1 cellular context compared by ENCODE assay signal in the genomic region with DNA sequence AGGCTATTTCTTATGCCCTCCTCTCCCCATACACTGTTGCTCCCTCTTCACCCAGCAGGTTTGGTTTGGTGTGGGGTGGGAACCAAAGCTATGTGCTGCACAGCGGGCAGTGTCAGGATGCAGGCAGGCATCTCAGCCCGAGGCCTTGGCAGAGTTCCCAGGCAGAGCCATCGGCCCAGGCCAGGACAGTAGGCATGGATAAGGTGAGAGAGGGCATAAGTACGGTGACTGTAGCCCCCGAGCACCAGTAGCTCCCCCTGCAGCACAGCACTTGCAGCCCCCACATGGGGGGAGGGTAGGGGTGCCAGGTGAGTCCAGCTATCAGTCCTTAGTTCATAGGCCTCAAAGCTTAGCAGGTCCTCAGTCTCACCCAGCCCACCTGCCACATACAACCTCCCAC.
TF ChIP-seq lines count a peak whose summit lies in the region.

No MANE protein-coding gene starts in this region.

TF ChIP-seq in K562, 482 proteins besides CTCF, POLR2A, EP300 and RAD21:
- TF ChIP-seq MAZ (CRISPR knock-in tag; conservative IDR thresholded peaks at IDR 0.05 in 1 of 2, IDR thresholded peaks at IDR 0.05 in 1 of 2) (no peak), KAT8 (IDR thresholded peaks at IDR 0.05; ENCODE audit: low read depth) (no peak), GABPB2 (CRISPR knock-in tag; conservative IDR thresholded peaks at IDR 0.05) (no peak), NBN (IDR thresholded peaks at IDR 0.05; ENCODE audit: low read depth) (no peak), BACH1 (tag; IDR thresholded peaks at IDR 0.05) (no peak), KLF16 (IDR thresholded peaks at IDR 0.05) (no peak), ZNF699 (CRISPR knock-in tag; IDR thresholded peaks at IDR 0.05; ENCODE audit: insufficient replicate concordance) (no peak), ELF2 (CRISPR knock-in tag; IDR thresholded peaks at IDR 0.05) (no peak), RBBP5 (IDR thresholded peaks at IDR 0.05; ENCODE audit: borderline replicate concordance, insufficient read depth, low read length, poor library complexity, severe bottlenecking) (no peak), LARP7 (IDR thresholded peaks at IDR 0.05) (no peak), KLF13 (tag; IDR thresholded peaks at IDR 0.05; ENCODE audit: borderline replicate concordance, low read depth) (no peak)
- TF ChIP-seq, protein P1, sequence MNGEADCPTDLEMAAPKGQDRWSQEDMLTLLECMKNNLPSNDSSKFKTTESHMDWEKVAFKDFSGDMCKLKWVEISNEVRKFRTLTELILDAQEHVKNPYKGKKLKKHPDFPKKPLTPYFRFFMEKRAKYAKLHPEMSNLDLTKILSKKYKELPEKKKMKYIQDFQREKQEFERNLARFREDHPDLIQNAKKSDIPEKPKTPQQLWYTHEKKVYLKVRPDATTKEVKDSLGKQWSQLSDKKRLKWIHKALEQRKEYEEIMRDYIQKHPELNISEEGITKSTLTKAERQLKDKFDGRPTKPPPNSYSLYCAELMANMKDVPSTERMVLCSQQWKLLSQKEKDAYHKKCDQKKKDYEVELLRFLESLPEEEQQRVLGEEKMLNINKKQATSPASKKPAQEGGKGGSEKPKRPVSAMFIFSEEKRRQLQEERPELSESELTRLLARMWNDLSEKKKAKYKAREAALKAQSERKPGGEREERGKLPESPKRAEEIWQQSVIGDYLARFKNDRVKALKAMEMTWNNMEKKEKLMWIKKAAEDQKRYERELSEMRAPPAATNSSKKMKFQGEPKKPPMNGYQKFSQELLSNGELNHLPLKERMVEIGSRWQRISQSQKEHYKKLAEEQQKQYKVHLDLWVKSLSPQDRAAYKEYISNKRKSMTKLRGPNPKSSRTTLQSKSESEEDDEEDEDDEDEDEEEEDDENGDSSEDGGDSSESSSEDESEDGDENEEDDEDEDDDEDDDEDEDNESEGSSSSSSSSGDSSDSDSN (IDR thresholded peaks at IDR 0.05; ENCODE audit: borderline replicate concordance in 1 of 2, low read depth in 2 of 2, low read length in 2 of 2) = no peak
- TF ChIP-seq, protein P2, sequence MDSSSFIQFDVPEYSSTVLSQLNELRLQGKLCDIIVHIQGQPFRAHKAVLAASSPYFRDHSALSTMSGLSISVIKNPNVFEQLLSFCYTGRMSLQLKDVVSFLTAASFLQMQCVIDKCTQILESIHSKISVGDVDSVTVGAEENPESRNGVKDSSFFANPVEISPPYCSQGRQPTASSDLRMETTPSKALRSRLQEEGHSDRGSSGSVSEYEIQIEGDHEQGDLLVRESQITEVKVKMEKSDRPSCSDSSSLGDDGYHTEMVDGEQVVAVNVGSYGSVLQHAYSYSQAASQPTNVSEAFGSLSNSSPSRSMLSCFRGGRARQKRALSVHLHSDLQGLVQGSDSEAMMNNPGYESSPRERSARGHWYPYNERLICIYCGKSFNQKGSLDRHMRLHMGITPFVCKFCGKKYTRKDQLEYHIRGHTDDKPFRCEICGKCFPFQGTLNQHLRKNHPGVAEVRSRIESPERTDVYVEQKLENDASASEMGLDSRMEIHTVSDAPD (CRISPR knock-in tag; IDR thresholded peaks at IDR 0.05) = no peak
